ENCODE assay signal across 9 cellular contexts in the genomic region with DNA sequence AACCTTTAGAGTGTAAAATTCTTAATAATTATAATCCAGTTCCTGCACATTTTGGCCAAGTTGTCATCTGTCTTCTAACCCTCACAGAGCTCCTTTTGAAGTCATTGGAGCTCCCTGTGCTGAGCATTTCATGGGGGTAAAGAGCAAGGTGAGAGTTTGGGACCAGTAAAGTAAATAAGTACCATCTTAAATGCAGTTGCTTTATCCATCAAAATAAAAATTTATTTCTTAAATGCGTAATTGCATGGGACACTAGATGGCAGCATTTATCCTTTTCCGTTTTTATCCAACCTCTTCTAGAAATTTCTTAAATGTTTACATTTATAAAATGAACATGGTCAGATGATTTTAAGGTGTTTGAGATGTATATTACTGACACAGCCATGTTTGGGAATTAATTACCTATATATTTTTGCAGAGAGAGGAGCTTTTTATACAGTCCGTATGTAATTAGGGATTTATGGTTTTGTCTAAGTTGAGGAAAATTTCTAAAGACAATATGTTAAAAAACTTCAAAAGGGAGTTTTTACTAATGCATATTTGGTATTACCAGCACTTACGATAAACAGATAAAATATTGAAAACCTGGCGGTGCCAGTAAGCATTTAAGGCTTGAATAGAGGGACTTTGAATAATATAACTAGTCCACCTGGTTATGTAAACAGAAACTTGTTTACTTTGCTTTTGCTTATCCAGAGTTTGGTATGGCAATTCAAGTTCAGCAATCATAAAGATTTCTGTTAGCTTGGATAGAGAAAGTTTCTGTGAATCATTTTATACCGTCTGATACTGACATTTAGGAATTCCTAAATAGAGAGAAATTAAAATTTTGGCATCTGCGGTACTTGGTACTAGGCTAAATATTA. TPM values are rescaled to one million over a fixed set of nuclear protein-coding genes. Genes with fewer than 3 reads are reported as not detected.
DNase-seq lines count a peak whose midpoint lies in the region; ATAC-seq and TF ChIP-seq lines count a peak whose summit lies in the region.
"Had no signal": no experiment of that assay in that cellular context is flagged by ENCODE, and none has a peak within 500 bp of the region (broad histone marks: within the 10 kb centered on the region; RNA-seq: fewer than 3 reads in every experiment).

No MANE protein-coding gene starts in this region.

- DNase-seq in AG09319 (ENCODE audit: extremely low read depth, low read depth) (no peak), HT-29 (ENCODE audit: low spot score) (peak; percentile 49), amniotic epithelial cell (ENCODE audit: low read depth) (peak; percentile 35), left lobe of liver (ENCODE audit: low spot score) (no peak), HuH-7 (ENCODE audit: low spot score) (no peak)
- DNase-seq: hypothalamus had no signal

- ATAC-seq in left lobe of liver = peak; percentile 83
- no peak for ATAC-seq in GM18861 (IDR thresholded peaks at IDR 0.05; ENCODE audit: unreplicated experiment)
- ATAC-seq in HG03432 (IDR thresholded peaks at IDR 0.05; ENCODE audit: unreplicated experiment) = no peak
- ATAC-seq in HG03025 (IDR thresholded peaks at IDR 0.05; ENCODE audit: low FRiP score, unreplicated experiment) = no peak

- peak; percentile 43 for TF ChIP-seq CTCF in AG09319 (IDR thresholded peaks at IDR 0.05; ENCODE audit: low read depth, low read length)

RNA-seq across cellular contexts. Expression of gene ACSL3, which starts 54.5 kb away (rescaled TPM):
- 143 and 163 TPM in 2 replicates for total RNA-seq in HT-29 (2014; rRNA removed; shearing (Covaris generic))
- 41.5 TPM for total RNA-seq in left lobe of liver

Comparison
In these comparisons a context has a peak if more than half of its experiments do, and no peak if none do; other contexts are left out.
1. DNase-seq: peak in HT-29 (single experiment) and amniotic epithelial cell (single experiment); none in AG09319 (single experiment), left lobe of liver (single experiment) and HuH-7 (single experiment).